8 cellular contexts compared by ENCODE assay signal in genomic region chr1:56644941-56645662, GRCh38. TPM values are rescaled to one million over a fixed set of nuclear protein-coding genes. Genes with fewer than 3 reads are reported as not detected.
DNase-seq lines count a peak whose midpoint lies in the region; ATAC-seq and TF ChIP-seq lines count a peak whose summit lies in the region.

TSS of gene PRKAA2 (plus strand) at chr1:56645314. CDS start at chr1:56645388, 74 bp downstream.

- peaks cover 3% of the 10 kb centered on the region for H3K27me3 Mint-ChIP-seq in neural progenitor cell (ENCODE audit: insufficient read depth, low read depth)

- DNase-seq in NCI-H1694 treated with DMSO at 0.1 percent for 48 hours (lab: John Stamatoyannopoulos, UW) (peak; percentile 18), NCI-H1694 (lab: John Stamatoyannopoulos, UW) (no peak), globus pallidus (ENCODE audit: low spot score) (peak; percentile 15), neural progenitor cell (ENCODE audit: low spot score) (peak; percentile 88)
- peak; percentile 17 to 27 for DNase-seq in activated T-cell treated with anti-CD3 and anti-CD28 coated beads, Interleukin-2, amount 50 U/mL, for 48 hours
- DNase-seq in stimulated activated CD4-positive, alpha-beta T cell treated with anti-CD3 and anti-CD28 coated beads, Interleukin-4, amount 100 ng/mL, for 24 hours = no peak

- WGBS in HUES64 = under 1% methylated on average over 101 of the region's 101 CpGs

- peaks cover 12% of the 10 kb centered on the region for H3K36me3 Mint-ChIP-seq in neural progenitor cell

- H3K4me1 ChIP-seq in HUES64 (ENCODE audit: insufficient read depth, low read length) (peaks cover 8% of the 10 kb centered on the region), neural progenitor cell (peaks cover 19% of the 10 kb centered on the region)

- peaks cover 7% of the 10 kb centered on the region for H3K9me3 Mint-ChIP-seq in neural progenitor cell

- peak within 1 kb of the TSS; percentile 85 for H3K4me2 ChIP-seq in neural progenitor cell

- H3K27me3 ChIP-seq in HUES64 (ENCODE audit: insufficient read depth, low read length) (peaks cover 31% of the 10 kb centered on the region), neural progenitor cell (peaks cover 24% of the 10 kb centered on the region)

- peak within 1 kb of the TSS; percentile 93 for H3K4me3 Mint-ChIP-seq in neural progenitor cell

- H3K36me3 ChIP-seq in HUES64 (ENCODE audit: insufficient read depth, low read length) = no peaks in the 10 kb centered on the region
- no peaks in the 10 kb centered on the region for H3K36me3 ChIP-seq in neural progenitor cell

- H3K4me1 Mint-ChIP-seq in neural progenitor cell = peaks cover 17% of the 10 kb centered on the region

- peak within 1 kb of the TSS; percentile 91 for H3K27ac Mint-ChIP-seq in neural progenitor cell

- peaks cover 21% of the 10 kb centered on the region for H3F3A ChIP-seq in neural progenitor cell (ENCODE audit: low read depth)

- TF ChIP-seq CTCF in neural progenitor cell (IDR thresholded peaks at IDR 0.05) = no peak

- H3K9me3 ChIP-seq in HUES64 (ENCODE audit: insufficient read depth, low read depth, low read length) (no peaks in the 10 kb centered on the region), neural progenitor cell (ENCODE audit: low read depth) (no peaks in the 10 kb centered on the region)

- ATAC-seq in GM21737 (IDR thresholded peaks at IDR 0.05; ENCODE audit: unreplicated experiment) = no peak

- H3K27ac ChIP-seq in HUES64 (ENCODE audit: low read depth, low read length) (no peak within 1 kb of the TSS), neural progenitor cell (peak within 1 kb of the TSS; percentile 55)

- peak within 1 kb of the TSS; percentile 88 for H2AFZ ChIP-seq in neural progenitor cell (replicated peaks)

- H3K4me3 ChIP-seq in HUES64 (ENCODE audit: low read length) (peak within 1 kb of the TSS; percentile 71), neural progenitor cell (peak within 1 kb of the TSS; percentile 78)

- H3K9ac ChIP-seq in HUES64 (ENCODE audit: low read depth, low read length) (peak within 1 kb of the TSS; percentile 75), neural progenitor cell (no peak within 1 kb of the TSS)

- peaks cover 10% of the 10 kb centered on the region for H4K20me1 ChIP-seq in neural progenitor cell (ENCODE audit: low read depth)

- peaks cover 46% of the 10 kb centered on the region for H3K79me2 ChIP-seq in neural progenitor cell (ENCODE audit: low read depth)

RNA-seq across cellular contexts. Expression of gene PRKAA2, which starts in this region (rescaled TPM):
- polyA plus RNA-seq in HUES64 (2013, experiment 1 of 2) = 2.1 TPM
- 3.2 TPM for polyA plus RNA-seq in HUES64 (2013, experiment 2 of 2)
- 16.9 and 25.8 TPM in 2 replicates for total RNA-seq in neural progenitor cell (ENCODE audit: low replicate concordance)

Comparison
In these comparisons a context has a peak if more than half of its experiments do, and no peak if none do; other contexts are left out.
1. DNase-seq: peak in NCI-H1694 treated with DMSO at 0.1 percent for 48 hours (single experiment), activated T-cell treated with anti-CD3 and anti-CD28 coated beads, Interleukin-2, amount 50 U/mL, for 48 hours (2 of 2), globus pallidus (single experiment) and neural progenitor cell (single experiment); none in NCI-H1694 (single experiment) and stimulated activated CD4-positive, alpha-beta T cell treated with anti-CD3 and anti-CD28 coated beads, Interleukin-4, amount 100 ng/mL, for 24 hours (single experiment).